Comparison of ENCODE assay signal across 16 cellular contexts in the genomic region with DNA sequence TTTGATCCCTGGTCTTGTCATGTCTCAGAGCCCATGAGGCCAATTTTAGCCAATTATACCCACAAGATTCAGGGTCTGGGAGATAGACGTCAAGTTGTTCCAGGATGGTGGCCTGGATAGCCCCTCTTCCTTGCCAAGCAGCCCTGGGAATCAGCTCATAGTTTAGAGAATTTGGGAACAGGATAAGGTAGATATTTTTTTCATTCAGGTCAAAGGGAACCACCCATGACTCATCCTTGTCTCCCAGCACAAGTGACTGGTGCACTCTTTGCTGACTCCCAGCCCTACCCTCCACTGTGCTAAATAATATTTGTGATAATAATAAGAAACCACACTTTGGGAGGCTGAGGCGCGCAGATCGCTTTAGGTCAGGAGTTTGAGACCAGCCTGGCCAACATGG. TPM values are rescaled to one million over a fixed set of nuclear protein-coding genes. Genes with fewer than 3 reads are reported as not detected.
DNase-seq lines count a peak whose midpoint lies in the region; ATAC-seq and TF ChIP-seq lines count a peak whose summit lies in the region.
"Had no signal": no experiment of that assay in that cellular context is flagged by ENCODE, and none has a peak within 500 bp of the region (broad histone marks: within the 10 kb centered on the region; RNA-seq: fewer than 3 reads in every experiment).

No MANE protein-coding gene starts in this region.

- H3K27me3 ChIP-seq in GM23248 (replicated peaks; ENCODE audit: insufficient read depth) = no peaks in the 10 kb centered on the region
- no peaks in the 10 kb centered on the region for H3K27me3 ChIP-seq in foreskin keratinocyte
- H3K27me3 ChIP-seq: SJSA1, transverse colon had no signal

- whole genome bisulfite sequencing in GM23248 (ENCODE audit: low coverage in 1 of 2, low lambda C conversion rate in 2 of 2, missing lambda C conversion rate in 2 of 2), 2 experiments = 74 to 81% methylated on average over 4 of the region's 4 CpGs

- no peaks in the 10 kb centered on the region for H3K36me3 ChIP-seq in GM23248 (ENCODE audit: low read depth)
- H3K36me3 ChIP-seq: SJSA1, transverse colon had no signal

- peak overlapping the region; percentile 89 for H3K27ac Mint-ChIP-seq in activated T-helper 17 cell treated with anti-CD3 and anti-CD28 coated beads, Interleukin-2, amount 50 U/mL, for 72 hours
- H3K27ac Mint-ChIP-seq in activated CD8-positive, alpha-beta T cell treated with anti-CD3 and anti-CD28 coated beads for 36 hours = no peak overlapping the region
- H3K27ac Mint-ChIP-seq: H9 had no signal

- no peak overlapping the region for H3K9ac ChIP-seq in GM23248

- peak; percentile 57 for DNase-seq in AG08396 (ENCODE audit: low spot score)
- peak; percentile 67 for DNase-seq in GM23248
- peak in 1 of 2 donors; percentile 50 for DNase-seq in foreskin keratinocyte
- DNase-seq in stimulated activated CD4-positive, alpha-beta T cell treated with anti-CD3 and anti-CD28 coated beads, Interleukin-15, amount 100 ng/mL, for 24 hours = no peak
- DNase-seq in GM10266 (ENCODE audit: extremely low spot score) = no peak
- DNase-seq in activated CD8-positive, alpha-beta T cell treated with anti-CD3 and anti-CD28 coated beads for 36 hours = no peak
- DNase-seq in putamen (ENCODE audit: low spot score) = no peak
- DNase-seq: effector memory CD8-positive, alpha-beta T cell; H9; Kasumi-1; NCI-H1694; NCI-H446; transverse colon had no signal

- H3K27ac ChIP-seq in GM23248 = no peak overlapping the region
- H3K27ac ChIP-seq in foreskin keratinocyte = peak overlapping the region; percentile 81
- H3K27ac ChIP-seq: SJSA1, transverse colon had no signal

- no peaks in the 10 kb centered on the region for H4K20me1 ChIP-seq in GM23248 (ENCODE audit: insufficient read depth)

- H3K79me2 ChIP-seq in GM23248 (ENCODE audit: insufficient read depth) = no peaks in the 10 kb centered on the region

- POLR2A ChIA-PET in activated CD8-positive, alpha-beta T cell treated with anti-CD3 and anti-CD28 coated beads for 36 hours (lab: Charles Lee) = interaction anchor here (0.5 kb wide), 1 partner anchor 126 kb away, joined by 4 read pairs; no protein-coding TSS in a partner anchor

- ATAC-seq in activated T-helper 17 cell treated with anti-CD3 and anti-CD28 coated beads, Interleukin-2, amount 50 U/mL, for 72 hours (replicated peaks) = peak; percentile 42
- peak; percentile 61 for ATAC-seq in foreskin keratinocyte
- no peak for ATAC-seq in activated CD8-positive, alpha-beta T cell treated with anti-CD3 and anti-CD28 coated beads for 36 hours
- ATAC-seq: effector memory CD8-positive, alpha-beta T cell had no signal

- no peaks in the 10 kb centered on the region for H3K9me3 Mint-ChIP-seq in activated T-helper 17 cell treated with anti-CD3 and anti-CD28 coated beads, Interleukin-2, amount 50 U/mL, for 72 hours
- H3K9me3 Mint-ChIP-seq in activated CD8-positive, alpha-beta T cell treated with anti-CD3 and anti-CD28 coated beads for 36 hours = peaks cover 12% of the 10 kb centered on the region

- no peak overlapping the region for H2AFZ ChIP-seq in GM23248

- H3K4me3 ChIP-seq in GM23248 = no peak overlapping the region
- H3K4me3 ChIP-seq: SJSA1, transverse colon had no signal

- in situ Hi-C loops in GM23248 (cut with MboI) = loop anchor here (10.0 kb wide), 1 partner anchor 207 kb away; no protein-coding TSS in a partner anchor

- no peak overlapping the region for H3K4me2 ChIP-seq in GM23248 (ENCODE audit: unreplicated experiment)

- TF ChIP-seq CTCF in foreskin keratinocyte (conservative IDR thresholded peaks at IDR 0.05) (no peak), GM10266 (IDR thresholded peaks at IDR 0.05; ENCODE audit: control insufficient read depth, insufficient read depth, low read depth, missing control alignments) (no peak)
- no peak for TF ChIP-seq CTCF in activated CD8-positive, alpha-beta T cell treated with anti-CD3 and anti-CD28 coated beads for 36 hours (IDR thresholded peaks at IDR 0.05)

- no peaks in the 10 kb centered on the region for H3F3A ChIP-seq in GM23248 (ENCODE audit: insufficient read depth)

- intact Hi-C loops in activated CD8-positive, alpha-beta T cell treated with anti-CD3 and anti-CD28 coated beads for 36 hours (cut with micrococcal nuclease) = loop anchor here (5.0 kb wide), 1 partner anchor 34 kb away; no protein-coding TSS in a partner anchor

- peak overlapping the region; percentile 25 for H3K4me3 Mint-ChIP-seq in activated T-helper 17 cell treated with anti-CD3 and anti-CD28 coated beads, Interleukin-2, amount 50 U/mL, for 72 hours
- H3K4me3 Mint-ChIP-seq in activated CD8-positive, alpha-beta T cell treated with anti-CD3 and anti-CD28 coated beads for 36 hours = no peak overlapping the region
- H3K4me3 Mint-ChIP-seq: effector memory CD8-positive, alpha-beta T cell; H9 had no signal

- H3K4me1 Mint-ChIP-seq in activated T-helper 17 cell treated with anti-CD3 and anti-CD28 coated beads, Interleukin-2, amount 50 U/mL, for 72 hours = peaks cover 26% of the 10 kb centered on the region
- peaks cover 18% of the 10 kb centered on the region for H3K4me1 Mint-ChIP-seq in activated CD8-positive, alpha-beta T cell treated with anti-CD3 and anti-CD28 coated beads for 36 hours (ENCODE audit: low read depth)

- no peaks in the 10 kb centered on the region for H3K27me3 Mint-ChIP-seq in activated T-helper 17 cell treated with anti-CD3 and anti-CD28 coated beads, Interleukin-2, amount 50 U/mL, for 72 hours
- no peaks in the 10 kb centered on the region for H3K27me3 Mint-ChIP-seq in activated CD8-positive, alpha-beta T cell treated with anti-CD3 and anti-CD28 coated beads for 36 hours
- H3K27me3 Mint-ChIP-seq: effector memory CD8-positive, alpha-beta T cell had no signal

- H3K36me3 Mint-ChIP-seq in activated T-helper 17 cell treated with anti-CD3 and anti-CD28 coated beads, Interleukin-2, amount 50 U/mL, for 72 hours (ENCODE audit: low read depth) = peaks cover 15% of the 10 kb centered on the region
- H3K36me3 Mint-ChIP-seq in activated CD8-positive, alpha-beta T cell treated with anti-CD3 and anti-CD28 coated beads for 36 hours (ENCODE audit: low read depth) = peaks cover 31% of the 10 kb centered on the region

- no peaks in the 10 kb centered on the region for H3K9me3 ChIP-seq in GM23248 (ENCODE audit: low read depth)
- H3K9me3 ChIP-seq: SJSA1, transverse colon had no signal

- H3K4me1 ChIP-seq in GM23248 (ENCODE audit: insufficient read depth) (no peaks in the 10 kb centered on the region), foreskin keratinocyte (peaks cover 9% of the 10 kb centered on the region)

- CTCF ChIA-PET in activated CD8-positive, alpha-beta T cell treated with anti-CD3 and anti-CD28 coated beads for 36 hours (lab: Charles Lee) = interaction anchor here (0.9 to 10.5 kb wide), 12 partner anchors 14 to 211 kb away, joined by 3 to 137 read pairs (median 4); no protein-coding TSS in a partner anchor

- H3K9me2 ChIP-seq in GM23248 (ENCODE audit: insufficient read depth) = no peaks in the 10 kb centered on the region

RNA-seq across cellular contexts. Expression of a gene that starts 17.1 kb away (rescaled TPM):
- total RNA-seq in GM23248 (2014; rRNA removed; shearing (Covaris generic)) = not detected in 2 replicates
- not detected in 2 replicates for polyA plus RNA-seq in GM23248 (2016; fragmentation: Nextera tagmentation; extraction: Ambion mirVana)
- 10 to 100 TPM; 60.6 to 96.8 TPM for total RNA-seq in activated T-helper 17 cell treated with anti-CD3 and anti-CD28 coated beads, Interleukin-2, amount 50 U/mL, for 72 hours
- total RNA-seq in foreskin keratinocyte = 0.11 and 0.27 TPM in 2 replicates
- polyA plus RNA-seq in foreskin keratinocyte = 0.16 TPM in 1 of 2 replicates, not detected in the other
- 10 to 100 TPM; 48.5 to 51.9 TPM for total RNA-seq in activated CD8-positive, alpha-beta T cell treated with anti-CD3 and anti-CD28 coated beads for 36 hours
- total RNA-seq: H9, SJSA1 had no signal
- polyA plus RNA-seq: BJ had no signal

RNA-seq across cellular contexts. Expression of a gene that starts 24.3 kb away (rescaled TPM):
- 73.0 and 76.5 TPM in 2 replicates for total RNA-seq in GM23248 (2014; rRNA removed; shearing (Covaris generic))
- polyA plus RNA-seq in GM23248 (2016; fragmentation: Nextera tagmentation; extraction: Ambion mirVana) (84.8 and 91.3 TPM in 2 replicates), foreskin keratinocyte (109 and 111 TPM in 2 replicates)
- 10 to 100 TPM; 46.4 to 81.6 TPM for total RNA-seq in activated T-helper 17 cell treated with anti-CD3 and anti-CD28 coated beads, Interleukin-2, amount 50 U/mL, for 72 hours
- total RNA-seq in foreskin keratinocyte = 97.8 and 100 TPM in 2 replicates
- 10 to 100 TPM; 55.9 to 56.8 TPM for total RNA-seq in activated CD8-positive, alpha-beta T cell treated with anti-CD3 and anti-CD28 coated beads for 36 hours

RNA-seq across cellular contexts. Expression of a gene that starts 25.6 kb away (rescaled TPM):
- total RNA-seq in GM23248 (2014; rRNA removed; shearing (Covaris generic)) = not detected in 2 replicates
- not detected in 2 replicates for polyA plus RNA-seq in GM23248 (2016; fragmentation: Nextera tagmentation; extraction: Ambion mirVana)
- total RNA-seq in activated T-helper 17 cell treated with anti-CD3 and anti-CD28 coated beads, Interleukin-2, amount 50 U/mL, for 72 hours = 100 to 1,000 TPM; 202 to 297 TPM
- total RNA-seq in foreskin keratinocyte = 114 and 130 TPM in 2 replicates
- polyA plus RNA-seq in foreskin keratinocyte = 109 and 126 TPM in 2 replicates
- total RNA-seq in activated CD8-positive, alpha-beta T cell treated with anti-CD3 and anti-CD28 coated beads for 36 hours = 10 to 100 TPM; 44.1 to 45.5 TPM
- total RNA-seq: H9 had no signal

Comparison
In these comparisons a context has a peak if more than half of its experiments do, and no peak if none do; other contexts are left out.
1. DNase-seq: peak in AG08396 (single experiment) and GM23248 (single experiment); none in stimulated activated CD4-positive, alpha-beta T cell treated with anti-CD3 and anti-CD28 coated beads, Interleukin-15, amount 100 ng/mL, for 24 hours (single experiment), GM10266 (single experiment), activated CD8-positive, alpha-beta T cell treated with anti-CD3 and anti-CD28 coated beads for 36 hours (single experiment) and putamen (single experiment).
2. RNA of a gene that starts 17.1 kb away (total RNA-seq): 60.6 to 96.8 TPM in activated T-helper 17 cell treated with anti-CD3 and anti-CD28 coated beads, Interleukin-2, amount 50 U/mL, for 72 hours and 48.5 to 51.9 TPM in activated CD8-positive, alpha-beta T cell treated with anti-CD3 and anti-CD28 coated beads for 36 hours; 0.11 to 0.27 TPM in foreskin keratinocyte and not detected in GM23248; every median in the first group is over 10 times any median in the second.
3. RNA of a gene that starts 25.6 kb away (total RNA-seq): 202 to 297 TPM in activated T-helper 17 cell treated with anti-CD3 and anti-CD28 coated beads, Interleukin-2, amount 50 U/mL, for 72 hours, 114 to 130 TPM in foreskin keratinocyte and 44.1 to 45.5 TPM in activated CD8-positive, alpha-beta T cell treated with anti-CD3 and anti-CD28 coated beads for 36 hours; not detected in GM23248; every median in the first group is over 10 times any median in the second.